1 cellular context compared by ENCODE assay signal in the genomic region with DNA sequence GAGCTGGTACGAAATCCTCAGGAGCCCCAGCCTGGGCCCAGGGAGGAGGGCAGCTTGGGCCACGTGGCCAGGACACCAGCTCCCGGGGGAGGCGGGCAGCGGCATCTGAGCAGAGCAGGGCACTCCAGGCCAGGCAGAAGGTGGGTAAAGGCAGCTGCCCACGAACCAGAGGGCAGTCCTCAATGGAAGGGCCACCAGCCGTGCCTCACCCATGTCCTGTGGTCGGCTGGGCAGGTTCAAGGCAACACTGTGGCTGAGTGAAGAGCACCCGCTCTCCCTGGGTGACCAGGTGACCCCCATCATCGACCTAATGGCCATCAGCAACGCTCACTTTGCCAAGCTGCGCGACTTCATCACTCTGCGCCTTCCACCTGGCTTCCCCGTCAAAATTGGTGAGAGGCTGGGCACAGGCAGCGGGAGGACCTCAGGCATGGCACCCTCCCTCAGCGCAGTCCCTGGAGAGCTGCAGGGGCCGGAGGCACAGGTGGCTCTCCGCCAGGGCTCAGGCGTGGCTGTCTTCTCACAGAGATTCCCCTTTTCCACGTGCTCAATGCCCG.
TF ChIP-seq lines count a peak whose summit lies in the region.

No MANE protein-coding gene starts in this region.

TF ChIP-seq in IMR-90, 13 proteins besides CTCF, POLR2A, EP300 and RAD21:
- TF ChIP-seq BHLHE40 (IDR thresholded peaks at IDR 0.05; ENCODE audit: low read depth, low read length) (no peak), MAFK (IDR thresholded peaks at IDR 0.05; ENCODE audit: low read depth, low read length) (no peak), MXI1 (IDR thresholded peaks at IDR 0.05; ENCODE audit: borderline replicate concordance, low read depth, low read length) (no peak), FOS (IDR thresholded peaks at IDR 0.05; ENCODE audit: low read depth, low read length) (no peak), NFE2L2 (IDR thresholded peaks at IDR 0.05; ENCODE audit: low read depth, low read length) (no peak), MAZ (IDR thresholded peaks at IDR 0.05; ENCODE audit: borderline replicate concordance, low read depth, low read length) (no peak), SMC3 (IDR thresholded peaks at IDR 0.05; ENCODE audit: low read depth, low read length) (no peak), CEBPB (IDR thresholded peaks at IDR 0.05; ENCODE audit: low read depth, low read length) (no peak), RFX5 (IDR thresholded peaks at IDR 0.05; ENCODE audit: low read depth, low read length) (no peak), USF2 (IDR thresholded peaks at IDR 0.05; ENCODE audit: low read depth, low read length) (no peak), RCOR1 (IDR thresholded peaks at IDR 0.05; ENCODE audit: insufficient replicate concordance, low read length) (no peak), CHD1 (IDR thresholded peaks at IDR 0.05; ENCODE audit: low read depth, low read length) (no peak)
- TF ChIP-seq, protein P1, sequence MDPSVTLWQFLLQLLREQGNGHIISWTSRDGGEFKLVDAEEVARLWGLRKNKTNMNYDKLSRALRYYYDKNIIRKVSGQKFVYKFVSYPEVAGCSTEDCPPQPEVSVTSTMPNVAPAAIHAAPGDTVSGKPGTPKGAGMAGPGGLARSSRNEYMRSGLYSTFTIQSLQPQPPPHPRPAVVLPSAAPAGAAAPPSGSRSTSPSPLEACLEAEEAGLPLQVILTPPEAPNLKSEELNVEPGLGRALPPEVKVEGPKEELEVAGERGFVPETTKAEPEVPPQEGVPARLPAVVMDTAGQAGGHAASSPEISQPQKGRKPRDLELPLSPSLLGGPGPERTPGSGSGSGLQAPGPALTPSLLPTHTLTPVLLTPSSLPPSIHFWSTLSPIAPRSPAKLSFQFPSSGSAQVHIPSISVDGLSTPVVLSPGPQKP (IDR thresholded peaks at IDR 0.05; ENCODE audit: borderline replicate concordance, low read depth, low read length), result no peak
